Comparison of ENCODE assay signal across 25 cellular contexts in the genomic region with DNA sequence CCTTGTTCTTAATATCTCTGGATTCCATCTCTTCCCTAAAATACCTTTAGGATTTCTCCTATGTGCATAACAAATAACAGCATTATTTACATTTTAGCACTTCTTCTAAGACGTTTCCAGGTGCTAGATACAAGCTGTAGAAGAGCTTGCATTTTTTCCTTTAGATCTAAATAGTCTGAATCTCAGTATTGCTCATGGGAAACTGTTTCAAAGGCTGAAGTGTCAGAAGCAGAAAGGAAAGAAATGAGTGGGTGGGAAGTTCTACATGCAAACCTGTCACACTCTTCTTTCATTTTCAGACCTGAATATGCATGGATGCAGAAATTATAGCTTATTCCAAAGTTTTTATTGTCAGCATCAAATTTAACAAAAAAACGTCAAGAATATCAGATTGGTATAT. TPM values are rescaled to one million over a fixed set of nuclear protein-coding genes. Genes with fewer than 3 reads are reported as not detected.
"Had no signal": no experiment of that assay in that cellular context is flagged by ENCODE, and none has a peak within 500 bp of the region (broad histone marks: within the 10 kb centered on the region; RNA-seq: fewer than 3 reads in every experiment).

No MANE protein-coding gene starts in this region.

- DNase-seq: Kasumi-1, MM.1S, NCI-H1048, NCI-H1105, NCI-H1417, NCI-H1436 treated with DMSO at 0.1 percent for 48 hours, NCI-H1694, NCI-H1930, NCI-H2081, NCI-H2107, NCI-H2227 treated with DMSO at 0.1 percent for 48 hours, NCI-H524, NCI-H774, PC-3, SHP77 treated with DMSO at 0.1 percent for 48 hours, SJCRH30, T-helper 1 cell, T-helper 17 cell had no signal

- H3K4me3 Mint-ChIP-seq: IgD-negative memory B cell, T-helper 17 cell had no signal

- ATAC-seq: K562, Panc1, PC-3, Right ventricle myocardium inferior, SK-N-SH treated with all-trans-retinoic acid at 6 μM for 48 hours, T-helper 17 cell had no signal

- H3K9me3 Mint-ChIP-seq: IgD-negative memory B cell had no signal

- H3K9me3 ChIP-seq: SJCRH30 had no signal

- H3K4me1 Mint-ChIP-seq: IgD-negative memory B cell, T-helper 17 cell had no signal

- H3K4me2 ChIP-seq: KMS-11 had no signal

- FAIRE-seq: K562 had no signal

- H3K27me3 ChIP-seq: SJCRH30 had no signal

- H3K36me3 ChIP-seq: SJCRH30 had no signal

- H3K9ac ChIP-seq: KMS-11 had no signal

- H3K27ac Mint-ChIP-seq: IgD-negative memory B cell, T-helper 17 cell had no signal

- H3K27me3 Mint-ChIP-seq: IgD-negative memory B cell, T-helper 17 cell had no signal

- H3K36me3 Mint-ChIP-seq: IgD-negative memory B cell had no signal

- H3K4me3 ChIP-seq: K562, SJCRH30 had no signal

- H3K4me1 ChIP-seq: SJCRH30 had no signal

- H3K27ac ChIP-seq: KMS-11, SJCRH30 had no signal

RNA-seq across cellular contexts. Expression of a gene that starts 41.8 kb away (rescaled TPM):
- total RNA-seq: OCI-LY7, T-helper 17 cell had no signal
